Comparison of ENCODE assay signal across 25 cellular contexts in genomic region chr10:12401466-12401865, GRCh38. TPM values are rescaled to one million over a fixed set of nuclear protein-coding genes. Genes with fewer than 3 reads are reported as not detected.
DNase-seq lines count a peak whose midpoint lies in the region; ATAC-seq, FAIRE-seq and TF ChIP-seq lines count a peak whose summit lies in the region.
"Had no signal": no experiment of that assay in that cellular context is flagged by ENCODE, and none has a peak within 500 bp of the region (broad histone marks: within the 10 kb centered on the region; RNA-seq: fewer than 3 reads in every experiment).

No MANE protein-coding gene starts in this region.

- ATAC-seq in A549: no peak
- no peak for ATAC-seq in activated T-cell treated with anti-CD3 and anti-CD28 coated beads, Interleukin-2, amount 50 U/mL, for 72 hours (replicated peaks in 1 of 2)
- ATAC-seq: CD8-positive, alpha-beta T cell had no signal

- POLR2A ChIA-PET in A549 (lab: Yijun Ruan, JAX): interaction anchor here (0.6 kb wide), 1 partner anchor 15 kb away, joined by 3 read pairs; no protein-coding TSS in a partner anchor
- POLR2A ChIA-PET in CD4-positive, alpha-beta memory T cell (lab: Charles Lee; ENCODE audit: partially characterized antibody): no interaction called here
- POLR2A ChIA-PET in PC-9 (lab: Charles Lee; ENCODE audit: unreplicated experiment): no interaction called here

- H3F3A ChIP-seq in PC-9 (ENCODE audit: insufficient read depth, low read depth): no peaks in the 10 kb centered on the region

- no peak overlapping the region for H3K4me3 Mint-ChIP-seq in CD4-positive, alpha-beta memory T cell
- no peak overlapping the region for H3K4me3 Mint-ChIP-seq in activated T-cell treated with anti-CD3 and anti-CD28 coated beads, Interleukin-2, amount 50 U/mL, for 72 hours
- H3K4me3 Mint-ChIP-seq: CD8-positive, alpha-beta T cell; HFFc6 had no signal

- no peak for DNase-seq in A549 (ENCODE audit: low read depth in 1 of 2, low spot score in 1 of 2)
- DNase-seq in CD4-positive, alpha-beta memory T cell: no peak
- DNase-seq in brain microvascular endothelial cell: no peak
- DNase-seq in posterior vena cava (ENCODE audit: low spot score): peak; percentile 52
- DNase-seq in activated T-cell treated with anti-CD3 and anti-CD28 coated beads, Interleukin-2, amount 50 U/mL, for 72 hours: no peak
- DNase-seq in NOMO-1 treated with dmso at 0.1 percent for 144 hours (lab: John Stamatoyannopoulos, UW; ENCODE audit: unreplicated experiment): no peak
- no peak for DNase-seq in PC-9
- no peak for DNase-seq in DMS 273 treated with DMSO at 0.1 percent for 48 hours (lab: John Stamatoyannopoulos, UW)
- DNase-seq: CD8-positive, alpha-beta T cell; GF-D8; HFFc6; KG1; NCI-H1092; NCI-H1436; NCI-H187 treated with DMSO at 0.1 percent for 48 hours; NCI-H2107; NCI-H446 treated with DMSO at 0.1 percent for 48 hours; NCI-H526 treated with DMSO at 0.1 percent for 48 hours; RPMI8226; SHP77 had no signal

- no peak for TF ChIP-seq RAD21 in A549 (conservative IDR thresholded peaks at IDR 0.05 in 1 of 2, IDR thresholded peaks at IDR 0.05 in 1 of 2)

- H3K27ac ChIP-seq in A549 (peak overlapping the region; percentile 22 to 72; a peak in 3 of 6 replicates), brain microvascular endothelial cell (peak overlapping the region; percentile 67), PC-9 (no peak overlapping the region)
- H3K27ac ChIP-seq in CD4-positive, alpha-beta memory T cell (ENCODE audit: low read depth, low read length): no peak overlapping the region
- H3K27ac ChIP-seq: BLaER1, HL-60, SK-N-MC had no signal

- peaks cover 10 to 31% (median 20%) of the 10 kb centered on the region in 4 donors for H3K4me1 Mint-ChIP-seq in CD4-positive, alpha-beta memory T cell
- peaks cover 46% of the 10 kb centered on the region for H3K4me1 Mint-ChIP-seq in activated T-cell treated with anti-CD3 and anti-CD28 coated beads, Interleukin-2, amount 50 U/mL, for 72 hours (ENCODE audit: low read depth)

- no peaks in the 10 kb centered on the region for H3K79me2 ChIP-seq in PC-9 (ENCODE audit: low read depth)

- CTCF ChIA-PET in A549 (lab: Yijun Ruan, JAX) (interaction anchor here (0.6 to 2.1 kb wide), 6 partner anchors 19 to 310 kb away, joined by 3 to 12 read pairs (median 4); no protein-coding TSS in a partner anchor), PC-9 (lab: Charles Lee) (no interaction called here)
- CTCF ChIA-PET in CD4-positive, alpha-beta memory T cell (lab: Charles Lee; ENCODE audit: partially characterized antibody): interaction anchor here (1.0 kb wide), 1 partner anchor 137 kb away, joined by 3 read pairs; no protein-coding TSS in a partner anchor

- no peak overlapping the region for H3K4me3 ChIP-seq in A549
- H3K4me3 ChIP-seq in CD4-positive, alpha-beta memory T cell (ENCODE audit: low read length in 2 of 2): no peak overlapping the region
- H3K4me3 ChIP-seq in brain microvascular endothelial cell (ENCODE audit: low read depth, low read length): no peak overlapping the region
- no peak overlapping the region for H3K4me3 ChIP-seq in PC-9
- H3K4me3 ChIP-seq: BLaER1, SK-N-MC had no signal

- H3K27ac Mint-ChIP-seq in CD4-positive, alpha-beta memory T cell: peak overlapping the region in 4 of 7 donors; percentile 49 to 68 (median 53)
- H3K27ac Mint-ChIP-seq in activated T-cell treated with anti-CD3 and anti-CD28 coated beads, Interleukin-2, amount 50 U/mL, for 72 hours: no peak overlapping the region
- H3K27ac Mint-ChIP-seq: CD8-positive, alpha-beta T cell; HFFc6 had no signal

- TF ChIP-seq EP300 in A549 (IDR thresholded peaks at IDR 0.05): no peak

- in situ Hi-C loops in brain microvascular endothelial cell (cut with HindIII; ENCODE audit: low pct_ligation_motif_present, low sequenced_read_pairs): no loop called here

- H3K4me2 ChIP-seq in A549: no peak overlapping the region
- H3K4me2 ChIP-seq in PC-9: no peak overlapping the region
- H3K4me2 ChIP-seq: BLaER1 had no signal

- H3K27me3 ChIP-seq in CD4-positive, alpha-beta memory T cell (ENCODE audit: insufficient read depth, low read length): no peaks in the 10 kb centered on the region
- H3K27me3 ChIP-seq in brain microvascular endothelial cell (replicated peaks) (no peaks in the 10 kb centered on the region), PC-9 (ENCODE audit: insufficient read depth, low read depth) (no peaks in the 10 kb centered on the region)
- H3K27me3 ChIP-seq: BLaER1 had no signal

- no peaks in the 10 kb centered on the region for H4K20me1 ChIP-seq in PC-9 (ENCODE audit: insufficient read depth)
- H4K20me1 ChIP-seq: BLaER1 had no signal

- no peak overlapping the region for H2AFZ ChIP-seq in PC-9

- TF ChIP-seq POLR2A in A549 (IDR thresholded peaks at IDR 0.05; ENCODE audit: low read length): no peak

- no peaks in the 10 kb centered on the region for H3K27me3 Mint-ChIP-seq in CD4-positive, alpha-beta memory T cell
- no peaks in the 10 kb centered on the region for H3K27me3 Mint-ChIP-seq in activated T-cell treated with anti-CD3 and anti-CD28 coated beads, Interleukin-2, amount 50 U/mL, for 72 hours (ENCODE audit: low read depth)

- H3K9me3 ChIP-seq in A549: no peaks in the 10 kb centered on the region
- no peaks in the 10 kb centered on the region for H3K9me3 ChIP-seq in CD4-positive, alpha-beta memory T cell (ENCODE audit: control insufficient read depth in 1 of 2, low read length in 2 of 2)
- H3K9me3 ChIP-seq in PC-9 (ENCODE audit: insufficient read depth, low read depth): no peaks in the 10 kb centered on the region
- H3K9me3 ChIP-seq: BLaER1 had no signal

- 79% methylated on average over 2 of the region's 2 CpGs for WGBS in A549 (ENCODE audit: missing lambda C conversion rate)

- no peak for FAIRE-seq in A549 (lab: Jason Lieb, UNC)
- FAIRE-seq: GM19239, H54 had no signal

- intact Hi-C loops in CD4-positive, alpha-beta memory T cell (cut with micrococcal nuclease): loop anchor here (10.0 kb wide), 1 partner anchor 47 kb away; no protein-coding TSS in a partner anchor
- intact Hi-C loops in posterior vena cava (cut with DNase I) (no loop called here), PC-9 (cut with micrococcal nuclease; ENCODE audit: unreplicated experiment) (no loop called here)

- no TSS peak for BruUV-seq in PC-9 (replicated peaks; lab: Mats Ljungman, UMichigan)

- TF ChIP-seq CTCF in A549 (IDR thresholded peaks at IDR 0.05) (no peak), brain microvascular endothelial cell (IDR thresholded peaks at IDR 0.05; ENCODE audit: low read depth, low read length, missing control alignments) (no peak), PC-9 (conservative IDR thresholded peaks at IDR 0.05) (no peak)

- H3K9me3 Mint-ChIP-seq in CD4-positive, alpha-beta memory T cell: no peaks in the 10 kb centered on the region
- no peaks in the 10 kb centered on the region for H3K9me3 Mint-ChIP-seq in activated T-cell treated with anti-CD3 and anti-CD28 coated beads, Interleukin-2, amount 50 U/mL, for 72 hours
- H3K9me3 Mint-ChIP-seq: CD8-positive, alpha-beta T cell; HFFc6 had no signal

- H3K36me3 ChIP-seq in CD4-positive, alpha-beta memory T cell (ENCODE audit: insufficient read depth, low read length): no peaks in the 10 kb centered on the region
- H3K36me3 ChIP-seq in brain microvascular endothelial cell (replicated peaks): no peaks in the 10 kb centered on the region
- no peaks in the 10 kb centered on the region for H3K36me3 ChIP-seq in PC-9 (ENCODE audit: low read depth)

- H3K4me1 ChIP-seq in A549 (peaks cover 31% of the 10 kb centered on the region), PC-9 (replicated peaks; ENCODE audit: insufficient read depth) (no peaks in the 10 kb centered on the region)
- no peaks in the 10 kb centered on the region for H3K4me1 ChIP-seq in CD4-positive, alpha-beta memory T cell (ENCODE audit: insufficient read depth, low read length)

- peaks cover 17 to 21% of the 10 kb centered on the region in 2 donors for H3K36me3 Mint-ChIP-seq in CD4-positive, alpha-beta memory T cell
- no peaks in the 10 kb centered on the region for H3K36me3 Mint-ChIP-seq in activated T-cell treated with anti-CD3 and anti-CD28 coated beads, Interleukin-2, amount 50 U/mL, for 72 hours (ENCODE audit: insufficient read depth in 2 of 2)

- H3K9me2 ChIP-seq in PC-9 (ENCODE audit: insufficient read depth): no peaks in the 10 kb centered on the region

TF ChIP-seq in A549, 52 proteins besides CTCF, POLR2A, EP300 and RAD21 (continues in another document):
- TF ChIP-seq RFX5 (IDR thresholded peaks at IDR 0.05): no peak
- TF ChIP-seq ELK1 (IDR thresholded peaks at IDR 0.05; ENCODE audit: low read depth, low read length): no peak
- no peak for TF ChIP-seq HOXB5 (CRISPR knock-in tag; IDR thresholded peaks at IDR 0.05)
- no peak for TF ChIP-seq HOXA7 (CRISPR knock-in tag; IDR thresholded peaks at IDR 0.05)
- TF ChIP-seq, protein P1, sequence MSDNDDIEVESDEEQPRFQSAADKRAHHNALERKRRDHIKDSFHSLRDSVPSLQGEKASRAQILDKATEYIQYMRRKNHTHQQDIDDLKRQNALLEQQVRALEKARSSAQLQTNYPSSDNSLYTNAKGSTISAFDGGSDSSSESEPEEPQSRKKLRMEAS (IDR thresholded peaks at IDR 0.05): no peak
- no peak for TF ChIP-seq RCOR1 (IDR thresholded peaks at IDR 0.05; ENCODE audit: low read depth, low read length)
- TF ChIP-seq JUN (IDR thresholded peaks at IDR 0.05): no peak
- TF ChIP-seq TFCP2L1 (CRISPR knock-in tag; IDR thresholded peaks at IDR 0.05): no peak
- no peak for TF ChIP-seq CHD4 (IDR thresholded peaks at IDR 0.05; ENCODE audit: borderline replicate concordance)
- TF ChIP-seq ZFP36 (IDR thresholded peaks at IDR 0.05; ENCODE audit: borderline replicate concordance, partially characterized antibody): no peak
- no peak for TF ChIP-seq ZNF302 (CRISPR knock-in tag; IDR thresholded peaks at IDR 0.05)

RNA-seq across cellular contexts. Expression of gene CAMK1D, which starts 52.1 kb away (rescaled TPM):
- polyA plus RNA-seq in A549 (2011; rRNA removed) (12.5 and 15.0 TPM in 2 replicates), A549 (2017; fragmentation: RNase III; extraction: RNeasy Plus Mini Kit Qiagen cat#74134 plus additional on column Dnase treatment) (6.5 to 7.5 TPM (median 6.6 TPM) in 3 replicates)
- 3.2 and 4.0 TPM in 2 replicates for polyA plus RNA-seq in A549 (2012; cell fraction: cytosol; rRNA removed)
- polyA plus RNA-seq in A549 (2012; cell fraction: nucleus; rRNA removed): 4.1 and 5.6 TPM in 2 replicates
- polyA minus RNA-seq in A549 (2011; rRNA and poly(A)+ RNA removed): 10.0 and 10.2 TPM in 2 replicates
- total RNA-seq in CD4-positive, alpha-beta memory T cell: 10 to 100 TPM; 21.9 to 22.2 TPM
- 10 to 100 TPM in 1 of 2 donors, 1 to 10 TPM in 1; 5.2 to 17.0 TPM for polyA plus RNA-seq in CD4-positive, alpha-beta memory T cell
- total RNA-seq in posterior vena cava (10 to 100 TPM; 12.2 to 17.8 TPM), PC-9 (2021) (6.0 and 8.8 TPM in 2 replicates)
- 10 to 100 TPM; 19.9 to 25.3 TPM for total RNA-seq in activated T-cell treated with anti-CD3 and anti-CD28 coated beads, Interleukin-2, amount 50 U/mL, for 72 hours

Comparison
In these comparisons a context has a peak if more than half of its experiments do, and no peak if none do; other contexts are left out.
1. H3K27ac ChIP-seq: peak in A549 (2 of 2) and brain microvascular endothelial cell (single experiment); none in CD4-positive, alpha-beta memory T cell (single experiment) and PC-9 (single experiment).